ENCODE assay signal across 10 cellular contexts in the genomic region with DNA sequence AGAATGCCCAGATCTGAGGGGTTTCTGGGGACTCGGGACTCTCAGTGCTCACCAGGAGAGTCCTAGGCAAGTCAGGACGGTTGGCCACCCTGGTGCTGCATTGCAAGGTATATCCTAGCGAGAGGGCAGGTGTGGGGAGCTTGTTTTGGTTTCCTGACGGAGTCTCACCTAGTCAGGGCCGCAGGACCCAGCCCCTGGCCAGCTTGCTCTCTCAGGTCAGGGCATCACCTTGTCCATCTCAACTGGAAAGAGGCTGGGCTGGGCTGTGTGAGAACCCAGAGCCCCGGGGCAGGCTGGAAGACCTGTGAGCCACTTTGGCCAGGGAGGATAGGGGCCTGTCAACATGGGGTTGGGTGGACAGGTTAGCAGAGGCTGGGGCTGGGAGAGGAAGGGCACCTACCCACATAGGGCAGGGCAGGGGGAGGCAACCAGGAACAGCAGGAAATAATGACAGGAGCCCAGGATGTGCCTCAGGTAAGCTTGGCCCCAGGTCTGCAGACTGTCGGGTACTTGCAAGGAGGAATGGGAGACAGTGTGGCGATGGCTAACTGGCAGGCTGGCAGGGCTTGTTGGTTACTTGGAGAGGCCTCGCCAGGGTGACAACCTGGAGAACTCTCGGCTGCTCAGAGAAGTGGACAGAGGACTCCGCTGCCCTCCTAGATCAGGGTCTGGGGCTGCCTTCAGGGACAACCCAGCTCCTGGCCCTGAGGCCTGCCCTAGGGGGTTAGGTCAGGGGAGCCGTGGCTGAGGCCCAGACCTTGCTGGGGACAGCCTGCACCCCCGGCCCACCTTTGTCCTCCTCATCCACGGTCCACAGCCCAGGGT. TPM values are rescaled to one million over a fixed set of nuclear protein-coding genes. Genes with fewer than 3 reads are reported as not detected.
A peak's percentile ranks its signal among the peaks of the same experiment; 100 is the strongest.
DNase-seq lines count a peak whose midpoint lies in the region; ATAC-seq and TF ChIP-seq lines count a peak whose summit lies in the region.
"Had no signal": no experiment of that assay in that cellular context is flagged by ENCODE, and none has a peak within 500 bp of the region (broad histone marks: within the 10 kb centered on the region; RNA-seq: fewer than 3 reads in every experiment).

No MANE protein-coding gene starts in this region.

- H3K9me3 Mint-ChIP-seq in activated naive CD4-positive, alpha-beta T cell treated with anti-CD3 and anti-CD28 coated beads, Interleukin-2, amount 50 U/mL, for 72 hours, result peaks cover 0 to 4% of the 10 kb centered on the region in 2 donors
- no peaks in the 10 kb centered on the region for H3K9me3 Mint-ChIP-seq in mesothelial cell of epicardium

- no peak for ATAC-seq in activated naive CD4-positive, alpha-beta T cell treated with anti-CD3 and anti-CD28 coated beads, Interleukin-2, amount 50 U/mL, for 72 hours
- ATAC-seq: Right ventricle myocardium inferior had no signal

- H3K4me3 ChIP-seq in A673 (ENCODE audit: low read depth, low read length, poor library complexity, severe bottlenecking), result no peak overlapping the region

- BruUV-seq in A673 (replicated peaks; lab: Mats Ljungman, UMichigan), result no TSS peak

- intact Hi-C loops in A673 (cut with micrococcal nuclease; ENCODE audit: unreplicated experiment), result loop anchor here (5.0 to 10.0 kb wide), 2 partner anchors 51 to 99 kb away; partner anchors contain the start of gene DDIT4

- H3K4me1 Mint-ChIP-seq in mesothelial cell of epicardium, result peaks cover 54% of the 10 kb centered on the region

- H3K27me3 Mint-ChIP-seq in mesothelial cell of epicardium (ENCODE audit: low read depth), result no peaks in the 10 kb centered on the region

- POLR2A ChIA-PET in A673 (lab: Charles Lee; ENCODE audit: low non-redundant PET), result no interaction called here

- no peak overlapping the region for H3K4me3 Mint-ChIP-seq in mesothelial cell of epicardium

- H3K36me3 ChIP-seq in A673 (ENCODE audit: insufficient read depth, low read length, poor library complexity, severe bottlenecking), result no peaks in the 10 kb centered on the region

- H3K9me3 ChIP-seq in A673 (ENCODE audit: low read depth, low read length, poor library complexity, severe bottlenecking), result no peaks in the 10 kb centered on the region

- H3K36me3 Mint-ChIP-seq in activated naive CD4-positive, alpha-beta T cell treated with anti-CD3 and anti-CD28 coated beads, Interleukin-2, amount 50 U/mL, for 72 hours, result peaks cover 9 to 16% of the 10 kb centered on the region in 2 donors
- no peaks in the 10 kb centered on the region for H3K36me3 Mint-ChIP-seq in mesothelial cell of epicardium

- H3K27me3 ChIP-seq in A673 (replicated peaks; ENCODE audit: insufficient read depth, low read depth, low read length, poor library complexity), result no peaks in the 10 kb centered on the region

- H3K27ac Mint-ChIP-seq in activated naive CD4-positive, alpha-beta T cell treated with anti-CD3 and anti-CD28 coated beads, Interleukin-2, amount 50 U/mL, for 72 hours, result peak overlapping the region; percentile 95 to 97
- peak overlapping the region; percentile 39 for H3K27ac Mint-ChIP-seq in mesothelial cell of epicardium

- TF ChIP-seq CTCF in A673 (conservative IDR thresholded peaks at IDR 0.05; ENCODE audit: low read depth, low read length) (no peak), mesothelial cell of epicardium (IDR thresholded peaks at IDR 0.05; ENCODE audit: unreplicated experiment) (no peak)

- CTCF ChIA-PET in A673 (lab: Charles Lee), result interaction anchor here (0.5 kb wide), 1 partner anchor 101 kb away, joined by 4 read pairs; no protein-coding TSS in a partner anchor

- no peak for DNase-seq in A673 (ENCODE audit: low spot score)
- peak; percentile 4 for DNase-seq in H4 (ENCODE audit: low spot score)
- DNase-seq in activated naive CD4-positive, alpha-beta T cell treated with anti-CD3 and anti-CD28 coated beads, Interleukin-2, amount 50 U/mL, for 72 hours (ENCODE audit: low spot score in 2 of 2), result no peak
- DNase-seq in mesothelial cell of epicardium (ENCODE audit: low spot score in 2 of 2, unreplicated experiment in 2 of 2), result no peak
- no peak for DNase-seq in GM03348 (ENCODE audit: low spot score)
- DNase-seq in cortex of kidney (lab: John Stamatoyannopoulos, UW), result no peak
- DNase-seq in NCI-H526 treated with DMSO at 0.1 percent for 48 hours (lab: John Stamatoyannopoulos, UW), result no peak
- no peak for DNase-seq in NCI-H1436 (lab: John Stamatoyannopoulos, UW)
- DNase-seq: NCI-H2107 had no signal

- H3K27ac ChIP-seq in A673 (ENCODE audit: low read depth, low read length, poor library complexity, severe bottlenecking), result peak overlapping the region; percentile 96

- H3K4me1 ChIP-seq in A673 (ENCODE audit: insufficient read depth, low read length, poor library complexity, severe bottlenecking), result peaks cover 50% of the 10 kb centered on the region

RNA-seq across cellular contexts. Expression of gene DNAJB12, which starts 31.4 kb away (rescaled TPM):
- total RNA-seq in A673 (2021) (29.5 and 31.2 TPM in 2 replicates), mesothelial cell of epicardium (31.4 to 35.3 TPM (median 32.1 TPM) in 3 replicates)
- 18.1 and 22.1 TPM in 2 replicates for total RNA-seq in H4 (2014; rRNA removed; shearing (Covaris generic))
- total RNA-seq in activated naive CD4-positive, alpha-beta T cell treated with anti-CD3 and anti-CD28 coated beads, Interleukin-2, amount 50 U/mL, for 72 hours, result 10 to 100 TPM; 20.7 to 26.6 TPM

RNA-seq across cellular contexts. Expression of gene DDIT4, which starts 49.6 kb away (rescaled TPM):
- 20.7 and 39.6 TPM in 2 replicates for total RNA-seq in A673 (2021)
- 227 and 278 TPM in 2 replicates for total RNA-seq in H4 (2014; rRNA removed; shearing (Covaris generic))
- 1,000 to 10,000 TPM; 1,025 to 1,076 TPM for total RNA-seq in activated naive CD4-positive, alpha-beta T cell treated with anti-CD3 and anti-CD28 coated beads, Interleukin-2, amount 50 U/mL, for 72 hours
- total RNA-seq in mesothelial cell of epicardium, result 61.6 to 62.5 TPM (median 61.9 TPM) in 3 replicates
